Comparison of ENCODE assay signal across 9 cellular contexts in genomic region chr1:207808322-207808705, GRCh38. TPM values are rescaled to one million over a fixed set of nuclear protein-coding genes. Genes with fewer than 3 reads are reported as not detected.
DNase-seq lines count a peak whose midpoint lies in the region; ATAC-seq and TF ChIP-seq lines count a peak whose summit lies in the region.
"Had no signal": no experiment of that assay in that cellular context is flagged by ENCODE, and none has a peak within 500 bp of the region (broad histone marks: within the 10 kb centered on the region; RNA-seq: fewer than 3 reads in every experiment).

No MANE protein-coding gene starts in this region.

- ATAC-seq in T-cell (replicated peaks in 1 of 4) (no peak), heart right ventricle (peak in 1 of 8 donors; percentile 4), HG02763 (IDR thresholded peaks at IDR 0.05; ENCODE audit: unreplicated experiment) (no peak), GM19351 (IDR thresholded peaks at IDR 0.05; ENCODE audit: unreplicated experiment) (no peak)

- no peaks in the 10 kb centered on the region for H3K9me3 Mint-ChIP-seq in T-cell

- CTCF ChIA-PET in T-cell (lab: Charles Lee), result no interaction called here

- no peaks in the 10 kb centered on the region for H3K79me2 ChIP-seq in DOHH2 (ENCODE audit: control insufficient read depth, low read length)

- H3F3A ChIP-seq in DOHH2 (ENCODE audit: control insufficient read depth, insufficient read depth), result no peaks in the 10 kb centered on the region

- DNase-seq in T-cell (no peak), heart right ventricle (no peak), KBM-7 (no peak)
- DNase-seq in activated T-cell treated with anti-CD3 and anti-CD28 coated beads, Interleukin-2, amount 50 U/mL, for 48 hours, result no peak
- DNase-seq: NCI-H524 treated with DMSO at 0.1 percent for 48 hours had no signal

- in situ Hi-C loops in KBM-7 (cut with MboI; ENCODE audit: low pct_unique_long_range_greater_than_20kb, low sequenced_read_pairs), result no loop called here

- H3K27me3 ChIP-seq in DOHH2 (ENCODE audit: control insufficient read depth, low read length), result no peaks in the 10 kb centered on the region
- H3K27me3 ChIP-seq in heart right ventricle, result no peaks in the 10 kb centered on the region
- no peaks in the 10 kb centered on the region for H3K27me3 ChIP-seq in skeletal muscle tissue (ENCODE audit: control insufficient read depth in 3 of 3, insufficient read depth in 3 of 3, low read length in 3 of 3)

- WGBS in heart right ventricle, 2 donors, result 54 to 64% methylated on average over 7 of the region's 7 CpGs

- H3K27ac ChIP-seq in DOHH2 (ENCODE audit: low read depth, low read length) (peak overlapping the region; percentile 66), heart right ventricle (peak overlapping the region; percentile 5 to 81 (median 76)), skeletal muscle tissue (ENCODE audit: low read depth, low read length) (peak overlapping the region; percentile 89)

- H3K9me2 ChIP-seq in DOHH2 (replicated peaks; ENCODE audit: control insufficient read depth, low read length), result no peaks in the 10 kb centered on the region

- no peaks in the 10 kb centered on the region for H3K9me3 ChIP-seq in DOHH2 (ENCODE audit: control insufficient read depth, insufficient read depth, low read length)
- no peaks in the 10 kb centered on the region for H3K9me3 ChIP-seq in heart right ventricle
- no peaks in the 10 kb centered on the region for H3K9me3 ChIP-seq in skeletal muscle tissue (ENCODE audit: control insufficient read depth in 3 of 3, low read length in 3 of 3)

- H3K36me3 ChIP-seq in DOHH2 (ENCODE audit: control insufficient read depth, low read length), result peaks cover 78% of the 10 kb centered on the region
- H3K36me3 ChIP-seq in heart right ventricle, result peaks cover 6 to 100% (median 49%) of the 10 kb centered on the region in 9 donors
- peaks cover 76 to 85% (median 79%) of the 10 kb centered on the region in 3 donors for H3K36me3 ChIP-seq in skeletal muscle tissue (ENCODE audit: control insufficient read depth in 3 of 3, insufficient read depth in 3 of 3, low read length in 3 of 3)

- peak overlapping the region; percentile 49 to 93 for H3K27ac Mint-ChIP-seq in T-cell

- intact Hi-C loops in heart right ventricle (cut with DNase I), result loop anchor here in 1 of 10 donors (5.0 kb wide), 1 partner anchor 154 kb away; no protein-coding TSS in a partner anchor

- H3K27me3 Mint-ChIP-seq in T-cell, result no peaks in the 10 kb centered on the region

- H3K4me1 Mint-ChIP-seq in T-cell, result peaks cover 52 to 66% (median 64%) of the 10 kb centered on the region in 3 donors

- H3K4me2 ChIP-seq in DOHH2 (ENCODE audit: low read length), result peak overlapping the region; percentile 59

- H3K4me1 ChIP-seq in DOHH2 (ENCODE audit: control insufficient read depth, low read length) (peaks cover 28% of the 10 kb centered on the region), heart right ventricle (peaks cover 71 to 100% (median 100%) of the 10 kb centered on the region in 9 donors), skeletal muscle tissue (ENCODE audit: control insufficient read depth in 3 of 3, insufficient read depth in 3 of 3, low read length in 3 of 3) (peaks cover 88 to 98% (median 96%) of the 10 kb centered on the region in 3 donors)

- POLR2A ChIA-PET in T-cell (lab: Charles Lee), result no interaction called here

- no peak overlapping the region for H3K4me3 Mint-ChIP-seq in T-cell

- H3K9ac ChIP-seq in skeletal muscle tissue (ENCODE audit: low read depth in 1 of 3, low read length in 3 of 3), result peak overlapping the region in 2 of 3 donors; percentile 23 to 73

- no peaks in the 10 kb centered on the region for H4K20me1 ChIP-seq in DOHH2 (ENCODE audit: control insufficient read depth, insufficient read depth, low read depth, low read length)

- H3K36me3 Mint-ChIP-seq in T-cell, result peaks cover 60% of the 10 kb centered on the region

- TF ChIP-seq CTCF in DOHH2 (IDR thresholded peaks at IDR 0.05; ENCODE audit: low read depth, low read length, poor library complexity, severe bottlenecking) (no peak), heart right ventricle (IDR thresholded peaks at IDR 0.05) (no peak)

- H3K4me3 ChIP-seq in DOHH2 (ENCODE audit: low read length) (peak overlapping the region; percentile 51; the same call in 1 of the 2 replicates), heart right ventricle (no peak overlapping the region), skeletal muscle tissue (ENCODE audit: low read length in 3 of 3) (peak overlapping the region in 2 of 3 donors; percentile 15 to 46)

RNA-seq across cellular contexts. Expression of gene CD46, which starts 56.5 kb away (rescaled TPM):
- total RNA-seq in T-cell (100 to 1,000 TPM; 123 to 152 (median 145) TPM), heart right ventricle (100 to 1,000 TPM in 4 of 10 donors, 10 to 100 TPM in 6; 84.0 to 114 (median 97.0) TPM), skeletal muscle tissue (53.8 TPM)
- polyA plus RNA-seq in heart right ventricle, result 10 to 100 TPM; 44.0 to 69.2 TPM

Comparison
In these comparisons a context has a peak if more than half of its experiments do, and no peak if none do; other contexts are left out.
1. H3K4me3 ChIP-seq: peak in DOHH2 (single experiment) and skeletal muscle tissue (2 of 3); none in heart right ventricle (0 of 10).
2. Peak in every context shown above with its lines, with median percentiles within 50 percentile points of each other: H3K27ac ChIP-seq.